ENCODE assay signal across 13 cellular contexts in genomic region chr5:96049398-96050272, GRCh38.
DNase-seq lines count a peak whose midpoint lies in the region; ATAC-seq and TF ChIP-seq lines count a peak whose summit lies in the region.
"Had no signal": no experiment of that assay in that cellular context is flagged by ENCODE, and none has a peak within 500 bp of the region (broad histone marks: within the 10 kb centered on the region; RNA-seq: fewer than 3 reads in every experiment).

No MANE protein-coding gene starts in this region.

- H3K36me3 ChIP-seq in GM23338 (ENCODE audit: insufficient read depth) (no peaks in the 10 kb centered on the region), SJCRH30 (no peaks in the 10 kb centered on the region)

- no peaks in the 10 kb centered on the region for H3K9me3 Mint-ChIP-seq in GM23338
- H3K9me3 Mint-ChIP-seq: nephron had no signal

- H3K27me3 ChIP-seq in GM23338 (ENCODE audit: insufficient read depth) (no peaks in the 10 kb centered on the region), SJCRH30 (no peaks in the 10 kb centered on the region)

- H3K4me1 ChIP-seq in GM23338 (ENCODE audit: insufficient read depth) = no peaks in the 10 kb centered on the region; the same call in 1 of the 2 replicates
- H3K4me1 ChIP-seq in SJCRH30 = peaks cover 18% of the 10 kb centered on the region

- H2AFZ ChIP-seq in GM23338 = peak overlapping the region; percentile 85

- H3K27me3 Mint-ChIP-seq in GM23338 (ENCODE audit: insufficient read depth, low read depth, poor library complexity) = no peaks in the 10 kb centered on the region
- H3K27me3 Mint-ChIP-seq: IgD-negative memory B cell had no signal

- DNase-seq in GM23338 (ENCODE audit: low spot score) (no peak), SJCRH30 (peak; percentile 3 to 27), fibroblast of mammary gland (ENCODE audit: low read depth) (peak; percentile 87), skeletal muscle cell (ENCODE audit: low read depth) (peak; percentile 54), CD1c-positive myeloid dendritic cell (ENCODE audit: extremely low spot score) (no peak), posterior vena cava (ENCODE audit: low spot score) (no peak)
- DNase-seq: activated effector memory CD4-positive, alpha-beta T cell treated with anti-CD3 and anti-CD28 coated beads, Interleukin-2, amount 50 U/mL, for 16 hours; GOT3; NCI-H2171; stimulated activated naive CD8-positive, alpha-beta T cell treated with anti-CD3 and anti-CD28 coated beads, Interleukin-15, Interleukin-2, amounts not matched to agents 100 U/mL and 50 U/mL, for 24 hours had no signal

- no peak for ATAC-seq in GM23338
- no peak for ATAC-seq in GM21825 (IDR thresholded peaks at IDR 0.05; ENCODE audit: unreplicated experiment)
- ATAC-seq: stimulated activated naive CD8-positive, alpha-beta T cell treated with anti-CD3 and anti-CD28 coated beads, Interleukin-15, Interleukin-2, amounts not matched to agents 100 U/mL and 50 U/mL, for 24 hours had no signal

- no peaks in the 10 kb centered on the region for H3K9me3 ChIP-seq in SJCRH30 (replicated peaks)

- H3F3A ChIP-seq in GM23338 (replicated peaks; ENCODE audit: low read depth) = no peaks in the 10 kb centered on the region

- H3K4me3 ChIP-seq in GM23338 (no peak overlapping the region), SJCRH30 (no peak overlapping the region), fibroblast of mammary gland (ENCODE audit: control insufficient read depth, low read depth, low read length) (no peak overlapping the region), skeletal muscle cell (ENCODE audit: low read depth, low read length) (no peak overlapping the region)

- H4K20me1 ChIP-seq in GM23338 (replicated peaks; ENCODE audit: insufficient read depth) = no peaks in the 10 kb centered on the region

- H3K79me2 ChIP-seq in GM23338 (replicated peaks; ENCODE audit: insufficient read depth) = no peaks in the 10 kb centered on the region

- no peak overlapping the region for H3K27ac ChIP-seq in GM23338 (ENCODE audit: low read depth)
- H3K27ac ChIP-seq in SJCRH30 = no peak overlapping the region; the same call in 1 of the 2 replicates

- H3K4me2 ChIP-seq in GM23338 = no peak overlapping the region

- H3K9me2 ChIP-seq in GM23338 (ENCODE audit: insufficient read depth) = peaks cover 4% of the 10 kb centered on the region

- no peaks in the 10 kb centered on the region for H3K4me1 Mint-ChIP-seq in GM23338
- H3K4me1 Mint-ChIP-seq: IgD-negative memory B cell, nephron had no signal

- intact Hi-C loops in posterior vena cava (cut with DNase I) = no loop called here

- H3K36me3 Mint-ChIP-seq in GM23338 (ENCODE audit: low read depth) = no peaks in the 10 kb centered on the region
- H3K36me3 Mint-ChIP-seq: IgD-negative memory B cell had no signal

- H3K4me3 Mint-ChIP-seq in GM23338 = no peak overlapping the region
- H3K4me3 Mint-ChIP-seq: IgD-negative memory B cell, nephron had no signal

- no peak overlapping the region for H3K27ac Mint-ChIP-seq in GM23338
- H3K27ac Mint-ChIP-seq: IgD-negative memory B cell, nephron had no signal

- no peak for TF ChIP-seq CTCF in GM23338 (conservative IDR thresholded peaks at IDR 0.05; ENCODE audit: low read depth in 2 of 2)
- no peak for TF ChIP-seq CTCF in fibroblast of mammary gland (conservative IDR thresholded peaks at IDR 0.05; ENCODE audit: control insufficient read depth, insufficient read depth, low read depth, low read length)

TF ChIP-seq in GM23338, 12 proteins besides CTCF, POLR2A, EP300 and RAD21:
- TF ChIP-seq, protein P1, sequence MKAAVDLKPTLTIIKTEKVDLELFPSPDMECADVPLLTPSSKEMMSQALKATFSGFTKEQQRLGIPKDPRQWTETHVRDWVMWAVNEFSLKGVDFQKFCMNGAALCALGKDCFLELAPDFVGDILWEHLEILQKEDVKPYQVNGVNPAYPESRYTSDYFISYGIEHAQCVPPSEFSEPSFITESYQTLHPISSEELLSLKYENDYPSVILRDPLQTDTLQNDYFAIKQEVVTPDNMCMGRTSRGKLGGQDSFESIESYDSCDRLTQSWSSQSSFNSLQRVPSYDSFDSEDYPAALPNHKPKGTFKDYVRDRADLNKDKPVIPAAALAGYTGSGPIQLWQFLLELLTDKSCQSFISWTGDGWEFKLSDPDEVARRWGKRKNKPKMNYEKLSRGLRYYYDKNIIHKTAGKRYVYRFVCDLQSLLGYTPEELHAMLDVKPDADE (IDR thresholded peaks at IDR 0.05) = no peak
- no peak for TF ChIP-seq POLR2AphosphoS5 (IDR thresholded peaks at IDR 0.05; ENCODE audit: low read depth)
TF ChIP-seq in GM23338: peak in this region for 0.

Comparison
In these comparisons a context has a peak if more than half of its experiments do, and no peak if none do; other contexts are left out.
1. DNase-seq: peak in SJCRH30 (2 of 2), fibroblast of mammary gland (single experiment) and skeletal muscle cell (single experiment); none in GM23338 (single experiment), CD1c-positive myeloid dendritic cell (single experiment) and posterior vena cava (single experiment).